Comparison of ENCODE assay signal across 21 cellular contexts in the genomic region with DNA sequence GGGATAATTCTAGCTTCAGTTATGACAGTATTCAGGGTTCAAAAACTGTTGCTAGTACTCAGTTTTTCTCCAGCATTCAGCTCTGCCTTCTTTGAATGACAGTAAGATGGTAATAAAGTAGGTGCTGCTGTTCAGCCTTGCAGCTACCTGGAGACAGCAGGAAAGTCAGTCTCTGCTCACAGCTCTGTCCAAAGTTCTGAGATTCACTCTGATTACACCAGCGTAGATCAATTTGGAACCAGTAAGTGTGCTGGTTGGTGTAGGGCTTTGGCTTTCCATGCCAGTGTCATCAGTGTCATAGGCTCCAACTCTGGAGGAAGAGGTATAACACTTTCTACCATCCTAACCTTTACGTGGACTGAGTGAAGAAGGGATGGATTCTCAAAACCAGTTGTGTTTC. TPM values are rescaled to one million over a fixed set of nuclear protein-coding genes. Genes with fewer than 3 reads are reported as not detected.
A peak's percentile ranks its signal among the peaks of the same experiment; 100 is the strongest.
DNase-seq lines count a peak whose midpoint lies in the region; ATAC-seq and TF ChIP-seq lines count a peak whose summit lies in the region.
"Had no signal": no experiment of that assay in that cellular context is flagged by ENCODE, and none has a peak within 500 bp of the region (broad histone marks: within the 10 kb centered on the region; RNA-seq: fewer than 3 reads in every experiment).

No MANE protein-coding gene starts in this region.

- peak overlapping the region; percentile 84 for H3K27ac Mint-ChIP-seq in CD4-positive, alpha-beta T cell
- H3K27ac Mint-ChIP-seq in Calu3 (ENCODE audit: unreplicated experiment): peak overlapping the region; percentile 12
- peak overlapping the region; percentile 29 for H3K27ac Mint-ChIP-seq in activated CD8-positive, alpha-beta T cell treated with anti-CD3 and anti-CD28 coated beads, Interleukin-2, amount 10 ng/mL, durations not matched to agents 7 days and 5 days
- H3K27ac Mint-ChIP-seq in naive thymus-derived CD4-positive, alpha-beta T cell: peak overlapping the region in 8 of 9 donors; percentile 81 to 93 (median 88)
- H3K27ac Mint-ChIP-seq: type B pancreatic cell had no signal

- H3K27me3 Mint-ChIP-seq in CD4-positive, alpha-beta T cell: no peaks in the 10 kb centered on the region
- H3K27me3 Mint-ChIP-seq in Calu3 (ENCODE audit: unreplicated experiment): no peaks in the 10 kb centered on the region
- H3K27me3 Mint-ChIP-seq in activated CD8-positive, alpha-beta T cell treated with anti-CD3 and anti-CD28 coated beads, Interleukin-2, amount 10 ng/mL, durations not matched to agents 7 days and 5 days (ENCODE audit: low read depth): no peaks in the 10 kb centered on the region
- H3K27me3 Mint-ChIP-seq in naive thymus-derived CD4-positive, alpha-beta T cell: no peaks in the 10 kb centered on the region
- H3K27me3 Mint-ChIP-seq: brain, type B pancreatic cell had no signal

- no peak for TF ChIP-seq CTCF in CD4-positive, alpha-beta T cell (IDR thresholded peaks at IDR 0.05)
- TF ChIP-seq CTCF in Calu3 (IDR thresholded peaks at IDR 0.05; ENCODE audit: unreplicated experiment): no peak

- no peak overlapping the region for H3K27ac ChIP-seq in CD4-positive, alpha-beta T cell (ENCODE audit: low read depth, low read length)
- peak overlapping the region; percentile 43 for H3K27ac ChIP-seq in naive thymus-derived CD4-positive, alpha-beta T cell (ENCODE audit: low read depth, low read length)
- H3K27ac ChIP-seq: colonic mucosa had no signal

- DNase-seq in CD4-positive, alpha-beta T cell: no peak
- DNase-seq in Calu3 (no peak), sciatic nerve (ENCODE audit: low spot score) (no peak), HK-2 (ENCODE audit: unreplicated experiment) (no peak)
- no peak for DNase-seq in activated CD8-positive, alpha-beta T cell treated with anti-CD3 and anti-CD28 coated beads, Interleukin-2, amount 10 ng/mL, durations not matched to agents 7 days and 5 days
- DNase-seq in naive thymus-derived CD4-positive, alpha-beta T cell: no peak
- DNase-seq: colonic mucosa; COR-L47; glutamatergic neuron; H7; Karpas-422; NCI-H1092 treated with DMSO at 0.1 percent for 48 hours; NCI-H2029; NCI-H446; NK-92 treated with Interleukin-12 subunit alpha and Interleukin-12 subunit beta, amount 100 ng/mL, for 24 hours; posterior cingulate gyrus; T1000 had no signal

- peaks cover 62 to 69% of the 10 kb centered on the region in 2 donors for H3K4me1 ChIP-seq in naive thymus-derived CD4-positive, alpha-beta T cell (ENCODE audit: control insufficient read depth in 2 of 2, insufficient read depth in 2 of 2, low read length in 2 of 2)
- H3K4me1 ChIP-seq: colonic mucosa had no signal

- no peaks in the 10 kb centered on the region for H3K27me3 ChIP-seq in CD4-positive, alpha-beta T cell (ENCODE audit: control insufficient read depth, insufficient read depth, low read length)
- no peaks in the 10 kb centered on the region for H3K27me3 ChIP-seq in naive thymus-derived CD4-positive, alpha-beta T cell (ENCODE audit: control insufficient read depth in 2 of 2, insufficient read depth in 2 of 2, low read length in 2 of 2)
- H3K27me3 ChIP-seq: colonic mucosa had no signal

- peak overlapping the region; percentile 21 for H3K4me3 Mint-ChIP-seq in CD4-positive, alpha-beta T cell
- H3K4me3 Mint-ChIP-seq in Calu3 (ENCODE audit: low read depth, unreplicated experiment): no peak overlapping the region
- H3K4me3 Mint-ChIP-seq in activated CD8-positive, alpha-beta T cell treated with anti-CD3 and anti-CD28 coated beads, Interleukin-2, amount 10 ng/mL, durations not matched to agents 7 days and 5 days: no peak overlapping the region
- H3K4me3 Mint-ChIP-seq in naive thymus-derived CD4-positive, alpha-beta T cell: peak overlapping the region in 9 of 10 donors; percentile 15 to 70 (median 38)
- H3K4me3 Mint-ChIP-seq: brain, type B pancreatic cell had no signal

- H3K4me3 ChIP-seq in naive thymus-derived CD4-positive, alpha-beta T cell (ENCODE audit: low read length): no peak overlapping the region
- H3K4me3 ChIP-seq: colonic mucosa had no signal

- BruUV-seq in Calu3 (replicated peaks; lab: Mats Ljungman, UMichigan): no TSS peak

- intact Hi-C loops in CD4-positive, alpha-beta T cell (cut with DNase I, micrococcal nuclease): loop anchor here in 1 of 2 experiments (2.0 kb wide), 1 partner anchor 18 kb away; no protein-coding TSS in a partner anchor
- intact Hi-C loops in Calu3 (cut with micrococcal nuclease; ENCODE audit: unreplicated experiment): no loop called here
- intact Hi-C loops in naive thymus-derived CD4-positive, alpha-beta T cell (cut with micrococcal nuclease): loop anchor here in 1 of 2 donors (1.0 kb wide), 1 partner anchor 9 kb away; no protein-coding TSS in a partner anchor
- intact Hi-C loops in sciatic nerve (cut with DNase I): no loop called here

- CTCF ChIA-PET in CD4-positive, alpha-beta T cell (lab: Charles Lee): interaction anchor here (0.6 to 1.0 kb wide), 3 partner anchors 21 to 30 kb away, joined by 3 read pairs; no protein-coding TSS in a partner anchor
- CTCF ChIA-PET in Calu3 (lab: Charles Lee): interaction anchor here (0.6 to 1.1 kb wide), 2 partner anchors 26 to 71 kb away, joined by 3 to 4 read pairs; partner anchors contain the start of gene STK17A
- CTCF ChIA-PET in activated CD8-positive, alpha-beta T cell treated with anti-CD3 and anti-CD28 coated beads, Interleukin-2, amount 10 ng/mL, durations not matched to agents 7 days and 5 days (lab: Charles Lee): interaction anchor here (1.0 kb wide), 1 partner anchor 91 kb away, joined by 5 read pairs; no protein-coding TSS in a partner anchor
- CTCF ChIA-PET in naive thymus-derived CD4-positive, alpha-beta T cell (lab: Charles Lee): interaction anchor here (0.6 to 1.0 kb wide), 3 partner anchors 40 to 1309 kb away, joined by 3 to 6 read pairs (median 4); no protein-coding TSS in a partner anchor

- peaks cover 12 to 56% (median 30%) of the 10 kb centered on the region in 3 experiments for H3K36me3 ChIP-seq in naive thymus-derived CD4-positive, alpha-beta T cell (ENCODE audit: control insufficient read depth in 2 of 3, insufficient read depth in 3 of 3, low read length in 3 of 3)
- H3K36me3 ChIP-seq: colonic mucosa had no signal

- H3K36me3 Mint-ChIP-seq in CD4-positive, alpha-beta T cell (ENCODE audit: low read depth): peaks cover 95% of the 10 kb centered on the region
- H3K36me3 Mint-ChIP-seq in Calu3 (ENCODE audit: insufficient read depth, unreplicated experiment): peaks cover 27% of the 10 kb centered on the region
- peaks cover 70% of the 10 kb centered on the region for H3K36me3 Mint-ChIP-seq in activated CD8-positive, alpha-beta T cell treated with anti-CD3 and anti-CD28 coated beads, Interleukin-2, amount 10 ng/mL, durations not matched to agents 7 days and 5 days (ENCODE audit: low read depth)
- peaks cover 13 to 52% (median 41%) of the 10 kb centered on the region in 5 donors for H3K36me3 Mint-ChIP-seq in naive thymus-derived CD4-positive, alpha-beta T cell

- ATAC-seq in CD4-positive, alpha-beta T cell (ENCODE audit: poor library complexity): no peak
- ATAC-seq in activated CD8-positive, alpha-beta T cell treated with anti-CD3 and anti-CD28 coated beads, Interleukin-2, amount 10 ng/mL, durations not matched to agents 7 days and 5 days: no peak
- peak; percentile 16 for ATAC-seq in naive thymus-derived CD4-positive, alpha-beta T cell
- ATAC-seq in GM18498 (IDR thresholded peaks at IDR 0.05; ENCODE audit: unreplicated experiment) (no peak), sciatic nerve (no peak)
- ATAC-seq: activated CD4-positive, CD25-positive, alpha-beta regulatory T cell treated with anti-CD3 and anti-CD28 coated beads, Interleukin-2, amount 50 U/mL, for 24 hours had no signal

- H3K4me1 Mint-ChIP-seq in CD4-positive, alpha-beta T cell (ENCODE audit: low read depth): peaks cover 76% of the 10 kb centered on the region
- peaks cover 8% of the 10 kb centered on the region for H3K4me1 Mint-ChIP-seq in Calu3 (ENCODE audit: low read depth, unreplicated experiment)
- peaks cover 61% of the 10 kb centered on the region for H3K4me1 Mint-ChIP-seq in activated CD8-positive, alpha-beta T cell treated with anti-CD3 and anti-CD28 coated beads, Interleukin-2, amount 10 ng/mL, durations not matched to agents 7 days and 5 days (ENCODE audit: low read depth)
- peaks cover 51 to 77% (median 60%) of the 10 kb centered on the region in 7 donors for H3K4me1 Mint-ChIP-seq in naive thymus-derived CD4-positive, alpha-beta T cell

- no peaks in the 10 kb centered on the region for H3K9me3 Mint-ChIP-seq in CD4-positive, alpha-beta T cell
- peaks cover 9% of the 10 kb centered on the region for H3K9me3 Mint-ChIP-seq in Calu3 (ENCODE audit: low read depth, unreplicated experiment)
- H3K9me3 Mint-ChIP-seq in activated CD8-positive, alpha-beta T cell treated with anti-CD3 and anti-CD28 coated beads, Interleukin-2, amount 10 ng/mL, durations not matched to agents 7 days and 5 days (ENCODE audit: insufficient read depth): no peaks in the 10 kb centered on the region
- H3K9me3 Mint-ChIP-seq in naive thymus-derived CD4-positive, alpha-beta T cell: peaks cover 0 to 3% (median 0%) of the 10 kb centered on the region in 11 donors

- POLR2A ChIA-PET in CD4-positive, alpha-beta T cell (lab: Charles Lee): interaction anchor here (0.7 to 1.1 kb wide), 5 partner anchors 22 to 91 kb away, joined by 3 to 4 read pairs (median 3); partner anchors contain the start of gene STK17A
- POLR2A ChIA-PET in activated CD8-positive, alpha-beta T cell treated with anti-CD3 and anti-CD28 coated beads, Interleukin-2, amount 10 ng/mL, durations not matched to agents 7 days and 5 days (lab: Charles Lee): no interaction called here
- POLR2A ChIA-PET in naive thymus-derived CD4-positive, alpha-beta T cell (lab: Charles Lee): interaction anchor here (0.7 to 0.9 kb wide), 4 partner anchors 8 to 41 kb away, joined by 3 to 4 read pairs (median 3); no protein-coding TSS in a partner anchor

- H3K9me3 ChIP-seq in CD4-positive, alpha-beta T cell (ENCODE audit: control insufficient read depth, low read length): no peaks in the 10 kb centered on the region
- no peaks in the 10 kb centered on the region for H3K9me3 ChIP-seq in naive thymus-derived CD4-positive, alpha-beta T cell (ENCODE audit: control insufficient read depth in 2 of 3, low read length in 3 of 3)
- H3K9me3 ChIP-seq: colonic mucosa had no signal

RNA-seq across cellular contexts. Expression of gene STK17A, which starts 26.2 kb away (rescaled TPM):
- 100 to 1,000 TPM; 213 to 218 TPM for total RNA-seq in CD4-positive, alpha-beta T cell
- total RNA-seq in Calu3 (2022) (35.9 and 53.5 TPM in 2 replicates), sciatic nerve (19.3 TPM)
- total RNA-seq in activated CD8-positive, alpha-beta T cell treated with anti-CD3 and anti-CD28 coated beads, Interleukin-2, amount 10 ng/mL, durations not matched to agents 7 days and 5 days: 10 to 100 TPM; 67.9 to 69.0 TPM
- 100 to 1,000 TPM in 2 of 5 experiments, 10 to 100 TPM in 3; 71.3 to 132 (median 95.8) TPM for total RNA-seq in naive thymus-derived CD4-positive, alpha-beta T cell
- polyA plus RNA-seq in naive thymus-derived CD4-positive, alpha-beta T cell: 100 to 1,000 TPM; 199 to 292 TPM

Comparison
In these comparisons a context has a peak if more than half of its experiments do, and no peak if none do; other contexts are left out.
1. H3K27ac Mint-ChIP-seq: peak in every context shown above with its lines; median percentile 88 in naive thymus-derived CD4-positive, alpha-beta T cell; 84 in CD4-positive, alpha-beta T cell; 29 in activated CD8-positive, alpha-beta T cell treated with anti-CD3 and anti-CD28 coated beads, Interleukin-2, amount 10 ng/mL, durations not matched to agents 7 days and 5 days; 12 in Calu3.
2. H3K4me3 Mint-ChIP-seq: peak in CD4-positive, alpha-beta T cell (single experiment) and naive thymus-derived CD4-positive, alpha-beta T cell (9 of 10); none in Calu3 (single experiment) and activated CD8-positive, alpha-beta T cell treated with anti-CD3 and anti-CD28 coated beads, Interleukin-2, amount 10 ng/mL, durations not matched to agents 7 days and 5 days (single experiment).